In genomic region chr4:88752754-88753153, GRCh38 we compare ENCODE assay signal across 34 cellular contexts. TPM values are rescaled to one million over a fixed set of nuclear protein-coding genes. Genes with fewer than 3 reads are reported as not detected.
DNase-seq lines count a peak whose midpoint lies in the region; ATAC-seq, FAIRE-seq and TF ChIP-seq lines count a peak whose summit lies in the region.
"Had no signal": no experiment of that assay in that cellular context is flagged by ENCODE, and none has a peak within 500 bp of the region (broad histone marks: within the 10 kb centered on the region; RNA-seq: fewer than 3 reads in every experiment).

No MANE protein-coding gene starts in this region.

- peak overlapping the region; percentile 78 for H3K27ac Mint-ChIP-seq in chondrocyte (ENCODE audit: unreplicated experiment)
- H3K27ac Mint-ChIP-seq: activated CD4-positive, alpha-beta T cell treated with anti-CD3 and anti-CD28 coated beads, Interleukin-2, amount 10 ng/mL, durations not matched to agents 7 days and 5 days; activated naive CD8-positive, alpha-beta T cell treated with anti-CD3 and anti-CD28 coated beads, Interleukin-2, amount 10 ng/mL, durations not matched to agents 7 days and 5 days; CD8-positive, alpha-beta T cell; progenitor cell of endocrine pancreas; WTC11 had no signal

- FAIRE-seq in pancreas (lab: Jason Lieb, UNC) = no peak
- FAIRE-seq: GM12878 had no signal

- H3K27me3 ChIP-seq in pancreas = no peaks in the 10 kb centered on the region
- H3K27me3 ChIP-seq in left ventricle myocardium inferior (ENCODE audit: low read depth) = no peaks in the 10 kb centered on the region
- H3K27me3 ChIP-seq: ascending aorta, BE2C, MG63, sigmoid colon had no signal

- ATAC-seq in pancreas = peak; percentile 73 to 84 (median 76)
- ATAC-seq: CD8-positive, alpha-beta T cell; Right ventricle myocardium inferior; WTC11 had no signal

- H3K9me3 Mint-ChIP-seq in chondrocyte (ENCODE audit: low read depth) = no peaks in the 10 kb centered on the region
- H3K9me3 Mint-ChIP-seq: activated CD4-positive, alpha-beta T cell treated with anti-CD3 and anti-CD28 coated beads, Interleukin-2, amount 10 ng/mL, durations not matched to agents 7 days and 5 days; activated naive CD8-positive, alpha-beta T cell treated with anti-CD3 and anti-CD28 coated beads, Interleukin-2, amount 10 ng/mL, durations not matched to agents 7 days and 5 days; CD8-positive, alpha-beta T cell; H9; WTC11 had no signal

- 7 to 18% methylated on average over 2 of the region's 2 CpGs for WGBS in pancreas, 2 donors

- in situ Hi-C loops in G401 (cut with HindIII; ENCODE audit: low sequenced_read_pairs) = no loop called here

- H3K4me1 Mint-ChIP-seq in chondrocyte (ENCODE audit: low read depth) = peaks cover 50% of the 10 kb centered on the region

- no peak overlapping the region for H3K4me3 ChIP-seq in pancreas
- no peak overlapping the region for H3K4me3 ChIP-seq in left ventricle myocardium inferior
- H3K4me3 ChIP-seq: ascending aorta, GM12878, MG63, PC-9, sigmoid colon had no signal

- H3K4me1 ChIP-seq in pancreas (peaks cover 11 to 33% (median 33%) of the 10 kb centered on the region in 3 donors), left ventricle myocardium inferior (peaks cover 22% of the 10 kb centered on the region)

- H3K36me3 Mint-ChIP-seq in chondrocyte (ENCODE audit: low read depth) = peaks cover 18% of the 10 kb centered on the region

- H3K27ac ChIP-seq in pancreas (no peak overlapping the region), left ventricle myocardium inferior (replicated peaks) (no peak overlapping the region)
- H3K27ac ChIP-seq: ascending aorta, PC-9, sigmoid colon had no signal

- H3K36me3 ChIP-seq in pancreas = peaks cover 0 to 28% (median 25%) of the 10 kb centered on the region in 3 donors
- H3K36me3 ChIP-seq in left ventricle myocardium inferior = peaks cover 53% of the 10 kb centered on the region
- H3K36me3 ChIP-seq: MG63 had no signal

- intact Hi-C loops in pancreas (cut with DNase I) (no loop called here), left ventricle myocardium inferior (cut with micrococcal nuclease) (no loop called here)

- DNase-seq in G401 (ENCODE audit: low spot score) (peak; percentile 79), NCI-H2227 treated with DMSO at 0.1 percent for 48 hours (lab: John Stamatoyannopoulos, UW) (peak; percentile 4), chondrocyte (ENCODE audit: low spot score) (no peak), pancreas (peak in 4 of 6 donors; percentile 30 to 46 (median 38)), inferior parietal cortex (ENCODE audit: extremely low spot score) (no peak), COR-L47 (lab: John Stamatoyannopoulos, UW) (no peak), left ventricle myocardium inferior (no peak)
- no peak for DNase-seq in activated T-cell treated with anti-CD3 and anti-CD28 coated beads, Interleukin-2, amount 50 U/mL, for 48 hours
- DNase-seq: ACHN; activated CD4-positive, alpha-beta T cell treated with anti-CD3 and anti-CD28 coated beads, Interleukin-2, amount 10 ng/mL, durations not matched to agents 7 days and 5 days; activated effector memory CD4-positive, alpha-beta T cell treated with anti-CD3 and anti-CD28 coated beads, Interleukin-2, amount 50 U/mL, for 16 hours; activated naive CD8-positive, alpha-beta T cell treated with anti-CD3 and anti-CD28 coated beads, Interleukin-2, amount 10 ng/mL, durations not matched to agents 7 days and 5 days; activated T-cell treated with anti-CD3 and anti-CD28 coated beads, Interleukin-2, amount 50 U/mL, for 1 hour; BE2C; CD8-positive, alpha-beta T cell; DMS 273 treated with DMSO at 0.1 percent for 48 hours; erythroblast; H9; KG1; MG63; NCI-H1436; NCI-H2081; NCI-H774; PC-9; sigmoid colon; SK-N-SH; stimulated activated CD4-positive, alpha-beta T cell treated with anti-CD3 and anti-CD28 coated beads, Interleukin-4, amount 100 ng/mL, for 24 hours; T-helper 2 cell; trophoblast cell had no signal

- no peaks in the 10 kb centered on the region for H3K27me3 Mint-ChIP-seq in chondrocyte (ENCODE audit: low read depth)
- H3K27me3 Mint-ChIP-seq: progenitor cell of endocrine pancreas had no signal

- H3K9me3 ChIP-seq in pancreas (no peaks in the 10 kb centered on the region), left ventricle myocardium inferior (replicated peaks) (no peaks in the 10 kb centered on the region)
- H3K9me3 ChIP-seq: ascending aorta, BE2C, MG63, sigmoid colon, SK-N-SH had no signal

- no peak overlapping the region for H3K4me3 Mint-ChIP-seq in chondrocyte (ENCODE audit: unreplicated experiment)
- H3K4me3 Mint-ChIP-seq: activated CD4-positive, alpha-beta T cell treated with anti-CD3 and anti-CD28 coated beads, Interleukin-2, amount 10 ng/mL, durations not matched to agents 7 days and 5 days; activated naive CD8-positive, alpha-beta T cell treated with anti-CD3 and anti-CD28 coated beads, Interleukin-2, amount 10 ng/mL, durations not matched to agents 7 days and 5 days; CD8-positive, alpha-beta T cell; H9; WTC11 had no signal

- no peak for TF ChIP-seq CTCF in chondrocyte (IDR thresholded peaks at IDR 0.05)
- TF ChIP-seq CTCF in pancreas (IDR thresholded peaks at IDR 0.05) = no peak
- TF ChIP-seq CTCF in left ventricle myocardium inferior (IDR thresholded peaks at IDR 0.05; ENCODE audit: borderline replicate concordance) = no peak

RNA-seq across cellular contexts. Expression of gene NAP1L5, which starts 55.1 kb away (rescaled TPM):
- total RNA-seq in G401 (2014; rRNA removed; shearing (Covaris generic)) = 5.4 and 6.3 TPM in 2 replicates
- total RNA-seq in chondrocyte (5.1 to 9.1 TPM (median 5.8 TPM) in 3 replicates), pancreas (1 to 10 TPM in 5 of 6 donors, under 1 TPM in 1; 0.94 to 3.2 (median 1.8) TPM), left ventricle myocardium inferior (3.5 TPM)
- 10 to 100 TPM in 1 of 2 donors, 1 to 10 TPM in 1; 6.0 to 13.2 TPM for polyA plus RNA-seq in pancreas

Comparison
In these comparisons a context has a peak if more than half of its experiments do, and no peak if none do; other contexts are left out.
1. DNase-seq: peak in G401 (single experiment), NCI-H2227 treated with DMSO at 0.1 percent for 48 hours (single experiment) and pancreas (4 of 6); none in chondrocyte (single experiment), activated T-cell treated with anti-CD3 and anti-CD28 coated beads, Interleukin-2, amount 50 U/mL, for 48 hours (0 of 2), inferior parietal cortex (single experiment), COR-L47 (single experiment) and left ventricle myocardium inferior (single experiment).